Comparison of ENCODE assay signal across 8 cellular contexts in the genomic region with DNA sequence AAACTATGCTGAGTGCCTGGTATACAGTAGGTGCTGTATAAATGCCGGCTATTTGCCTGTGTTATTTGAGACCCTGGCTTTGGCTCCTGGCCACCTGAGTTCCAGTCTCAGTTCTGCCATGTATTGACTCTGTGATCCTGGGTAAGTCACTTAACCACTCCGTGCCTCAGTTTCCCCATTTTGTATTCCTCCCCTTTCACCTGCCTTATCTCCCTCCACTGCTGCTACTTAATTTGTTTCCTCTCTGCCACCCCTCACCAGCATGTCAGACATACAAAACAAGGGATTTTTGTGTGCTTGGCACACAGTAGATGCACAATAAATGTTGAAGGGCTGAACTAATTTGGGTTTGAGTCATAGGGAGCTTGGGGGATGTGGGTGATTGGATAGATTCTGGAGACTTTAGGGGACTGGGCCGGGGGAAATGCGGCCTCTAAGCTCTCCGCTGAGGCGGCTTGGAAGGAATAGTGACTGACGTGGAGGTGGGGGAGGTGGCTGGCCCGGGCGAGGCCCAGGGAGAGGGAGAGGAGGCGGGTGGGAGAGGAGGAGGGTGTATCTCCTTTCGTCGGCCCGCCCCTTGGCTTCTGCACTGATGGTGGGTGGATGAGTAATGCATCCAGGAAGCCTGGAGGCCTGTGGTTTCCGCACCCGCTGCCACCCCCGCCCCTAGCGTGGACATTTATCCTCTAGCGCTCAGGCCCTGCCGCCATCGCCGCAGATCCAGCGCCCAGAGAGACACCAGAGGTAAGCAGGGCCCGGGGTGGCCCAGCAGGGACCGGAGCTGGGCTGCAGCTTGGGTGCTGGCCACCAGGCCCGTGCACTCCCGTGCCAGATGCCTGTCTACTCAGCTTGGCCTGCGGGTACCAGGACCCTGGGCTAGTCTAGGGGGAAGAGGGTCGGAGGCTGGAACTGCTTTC. TPM values are rescaled to one million over a fixed set of nuclear protein-coding genes. Genes with fewer than 3 reads are reported as not detected.
DNase-seq lines count a peak whose midpoint lies in the region; ATAC-seq and TF ChIP-seq lines count a peak whose summit lies in the region.

Gene TIMP1, plus strand, starts transcription at position 706 of the 917 bp plus-strand sequence. CDS start 980 bp downstream, outside the sequence.

- peak within 1 kb of the TSS; percentile 81 for H3K27ac Mint-ChIP-seq in activated CD4-positive, alpha-beta T cell treated with anti-CD3 and anti-CD28 coated beads, Interleukin-2, amount 10 ng/mL, durations not matched to agents 24 days and 14 days

- H3K27ac ChIP-seq in coronary artery = peak within 1 kb of the TSS; percentile 59 to 93

- peaks cover under 1% of the 10 kb centered on the region for H3K27me3 Mint-ChIP-seq in activated CD4-positive, alpha-beta T cell treated with anti-CD3 and anti-CD28 coated beads, Interleukin-2, amount 10 ng/mL, durations not matched to agents 24 days and 14 days

- TF ChIP-seq CTCF in GM12864 (IDR thresholded peaks at IDR 0.05; ENCODE audit: low read depth, low read length, missing control alignments) (no peak), coronary artery (IDR thresholded peaks at IDR 0.05) (no peak)

- peak; percentile 53 for DNase-seq in GM12864 (ENCODE audit: low read depth)
- peak; percentile 62 for DNase-seq in NCI-H2107 (lab: John Stamatoyannopoulos, UW)
- peak; percentile 93 for DNase-seq in activated CD4-positive, alpha-beta T cell treated with anti-CD3 and anti-CD28 coated beads, Interleukin-2, amount 10 ng/mL, durations not matched to agents 24 days and 14 days
- DNase-seq in coronary artery (ENCODE audit: low spot score) = peak; percentile 93
- peak; percentile 95 for DNase-seq in left kidney (ENCODE audit: low read depth, low spot score)
- peak; percentile 77 to 83 for DNase-seq in stimulated activated CD4-positive, alpha-beta T cell treated with anti-CD3 and anti-CD28 coated beads, Interleukin-2, amount 100 ng/mL, for 24 hours
- no peak for DNase-seq in NCI-H128 (lab: John Stamatoyannopoulos, UW; ENCODE audit: unreplicated experiment)

- peak; percentile 78 for ATAC-seq in HG02623 (IDR thresholded peaks at IDR 0.05; ENCODE audit: unreplicated experiment)

- H3K9me3 Mint-ChIP-seq in activated CD4-positive, alpha-beta T cell treated with anti-CD3 and anti-CD28 coated beads, Interleukin-2, amount 10 ng/mL, durations not matched to agents 24 days and 14 days = no peaks in the 10 kb centered on the region

- peaks cover 12% of the 10 kb centered on the region for H3K36me3 Mint-ChIP-seq in activated CD4-positive, alpha-beta T cell treated with anti-CD3 and anti-CD28 coated beads, Interleukin-2, amount 10 ng/mL, durations not matched to agents 24 days and 14 days (ENCODE audit: low read depth)

- peak within 1 kb of the TSS; percentile 80 for H3K4me3 Mint-ChIP-seq in activated CD4-positive, alpha-beta T cell treated with anti-CD3 and anti-CD28 coated beads, Interleukin-2, amount 10 ng/mL, durations not matched to agents 24 days and 14 days

- peaks cover 40% of the 10 kb centered on the region for H3K4me1 Mint-ChIP-seq in activated CD4-positive, alpha-beta T cell treated with anti-CD3 and anti-CD28 coated beads, Interleukin-2, amount 10 ng/mL, durations not matched to agents 24 days and 14 days

- intact Hi-C loops in activated CD4-positive, alpha-beta T cell treated with anti-CD3 and anti-CD28 coated beads, Interleukin-2, amount 10 ng/mL, durations not matched to agents 24 days and 14 days (cut with micrococcal nuclease) = loop anchor here (2.0 to 5.0 kb wide), 4 partner anchors 21 to 69 kb away; partner anchors contain the start of genes ARAF and ELK1

- H3K4me3 ChIP-seq in GM12864 (ENCODE audit: low read depth, low read length) (peak within 1 kb of the TSS; percentile 67), coronary artery (peak within 1 kb of the TSS; percentile 83)

RNA-seq across cellular contexts. Expression of gene TIMP1, which starts in this region (rescaled TPM):
- total RNA-seq in activated CD4-positive, alpha-beta T cell treated with anti-CD3 and anti-CD28 coated beads, Interleukin-2, amount 10 ng/mL, durations not matched to agents 24 days and 14 days = 65.2 and 65.6 TPM in 2 replicates
